Comparison of ENCODE assay signal across 30 cellular contexts in the genomic region with DNA sequence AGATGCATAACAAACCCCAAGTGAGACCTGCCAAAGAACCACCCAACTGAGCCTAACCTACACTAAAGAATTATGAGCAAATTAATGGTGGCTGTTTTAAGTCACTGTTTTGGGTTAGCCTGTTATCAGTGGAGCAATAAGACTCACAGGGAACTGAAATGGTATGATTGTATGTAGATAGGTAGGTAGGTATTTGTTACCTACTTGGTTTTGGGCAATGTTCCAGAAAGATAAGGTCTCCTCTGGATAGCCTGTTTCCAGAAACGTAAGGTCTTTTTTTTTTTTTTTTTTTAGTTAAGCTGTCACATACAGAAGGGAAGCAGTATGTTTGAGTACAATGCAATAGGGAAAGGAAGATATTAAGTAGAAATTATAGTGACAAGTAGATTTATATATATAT. TPM values are rescaled to one million over a fixed set of nuclear protein-coding genes. Genes with fewer than 3 reads are reported as not detected.
"Had no signal": no experiment of that assay in that cellular context is flagged by ENCODE, and none has a peak within 500 bp of the region (broad histone marks: within the 10 kb centered on the region; RNA-seq: fewer than 3 reads in every experiment).

No MANE protein-coding gene starts in this region.

- FAIRE-seq: endometrium, islet of Langerhans had no signal

- H3K36me3 ChIP-seq: colonic mucosa, esophagus squamous epithelium, gastrocnemius medialis, heart right ventricle, left lung had no signal

- DNase-seq: colonic mucosa; cortex of kidney; effector CD8-positive, alpha-beta T cell; effector memory CD8-positive, alpha-beta T cell; endodermal cell; erythroblast; esophagus squamous epithelium; foreskin fibroblast; foreskin melanocyte; gastrocnemius medialis; glutamatergic neuron; head of caudate nucleus; heart right ventricle; hippocampal formation; left cardiac atrium; left lung; left ventricle myocardium superior; mammary epithelial cell; mucosa of descending colon; naive B cell; naive thymus-derived CD8-positive, alpha-beta T cell had no signal

- H3K27me3 ChIP-seq: colonic mucosa, esophagus squamous epithelium, gastrocnemius medialis, heart right ventricle, left lung had no signal

- H3K27ac ChIP-seq: colonic mucosa, epithelial cell of prostate, esophagus squamous epithelium, gastrocnemius medialis, heart right ventricle, left lung had no signal

- H3K4me1 ChIP-seq: colonic mucosa, esophagus squamous epithelium, gastrocnemius medialis, heart right ventricle, left lung had no signal

- H3K9me3 ChIP-seq: colonic mucosa, esophagus squamous epithelium, gastrocnemius medialis, left lung, mucosa of descending colon had no signal

- ATAC-seq: effector memory CD8-positive, alpha-beta T cell; esophagus mucosa; gastrocnemius medialis; heart right ventricle; left cardiac atrium; left lung; left ventricle myocardium superior; mucosa of descending colon; naive thymus-derived CD8-positive, alpha-beta T cell had no signal

- H3K4me3 ChIP-seq: colonic mucosa, esophagus squamous epithelium, gastrocnemius medialis, heart right ventricle, left lung, lung, mucosa of descending colon had no signal

RNA-seq across cellular contexts. Expression of a gene that starts 50.9 kb away (rescaled TPM):
- total RNA-seq: esophagus mucosa; gastrocnemius medialis; glomerular endothelial cell; heart right ventricle; kidney epithelial cell; left cardiac atrium; left ventricle myocardium superior; mammary epithelial cell; myocyte; naive thymus-derived CD8-positive, alpha-beta T cell had no signal
- polyA plus RNA-seq: heart right ventricle; keratinocyte; mammary epithelial cell; naive thymus-derived CD8-positive, alpha-beta T cell had no signal
